ENCODE assay signal across 22 cellular contexts in genomic region chr7:7946486-7946885, GRCh38. TPM values are rescaled to one million over a fixed set of nuclear protein-coding genes. Genes with fewer than 3 reads are reported as not detected.
A peak's percentile ranks its signal among the peaks of the same experiment; 100 is the strongest.
DNase-seq lines count a peak whose midpoint lies in the region; ATAC-seq and TF ChIP-seq lines count a peak whose summit lies in the region.
"Had no signal": no experiment of that assay in that cellular context is flagged by ENCODE, and none has a peak within 500 bp of the region (broad histone marks: within the 10 kb centered on the region; RNA-seq: fewer than 3 reads in every experiment).

No MANE protein-coding gene starts in this region.

- no peaks in the 10 kb centered on the region for H3K9me2 ChIP-seq in MM.1S (replicated peaks; ENCODE audit: insufficient read depth, low read length)

- H4K8ac ChIP-seq in trophoblast cell (ENCODE audit: low read depth, low read length), result no peak overlapping the region

- no peak overlapping the region for H3K23ac ChIP-seq in trophoblast cell (ENCODE audit: low read length)

- no peak for ATAC-seq in DND-41 (ENCODE audit: insufficient read depth, low read depth)
- ATAC-seq in central memory CD8-positive, alpha-beta T cell (replicated peaks; ENCODE audit: extremely low read depth, poor library complexity, severe bottlenecking), result no peak
- ATAC-seq: CD8-positive, alpha-beta T cell; GM12878; HCT116 had no signal

- H3K27ac ChIP-seq in DND-41 (ENCODE audit: low read length) (peak overlapping the region; percentile 96), MM.1S (ENCODE audit: low read length) (peak overlapping the region; percentile 94; the same call in 1 of the 2 replicates), trophoblast cell (ENCODE audit: low read depth, low read length) (no peak overlapping the region)
- H3K27ac ChIP-seq: GM23248, RWPE1, SJCRH30 had no signal

- no peak overlapping the region for H2AFZ ChIP-seq in DND-41 (ENCODE audit: low read depth, low read length)
- no peak overlapping the region for H2AFZ ChIP-seq in MM.1S (ENCODE audit: low read length)
- no peak overlapping the region for H2AFZ ChIP-seq in trophoblast cell (ENCODE audit: insufficient read depth, low read length, poor library complexity)
- H2AFZ ChIP-seq: GM23248 had no signal

- H3K27me3 ChIP-seq in DND-41 (ENCODE audit: insufficient read depth, low read length, poor library complexity), result no peaks in the 10 kb centered on the region
- no peaks in the 10 kb centered on the region for H3K27me3 ChIP-seq in MM.1S (replicated peaks; ENCODE audit: insufficient read depth, low read length)
- no peaks in the 10 kb centered on the region for H3K27me3 ChIP-seq in trophoblast cell (ENCODE audit: insufficient read depth, low read length)
- H3K27me3 ChIP-seq: SJCRH30 had no signal

- H3K27me3 Mint-ChIP-seq in central memory CD8-positive, alpha-beta T cell, result no peaks in the 10 kb centered on the region

- H3K4ac ChIP-seq in trophoblast cell (ENCODE audit: low read depth, low read length), result no peak overlapping the region

- no peak overlapping the region for H3K14ac ChIP-seq in trophoblast cell (ENCODE audit: low read length)

- H3K4me2 ChIP-seq in DND-41 (ENCODE audit: insufficient read depth, low read length), result no peak overlapping the region
- H3K4me2 ChIP-seq in MM.1S (ENCODE audit: low read depth, low read length), result no peak overlapping the region
- no peak overlapping the region for H3K4me2 ChIP-seq in trophoblast cell (ENCODE audit: low read length)

- no peak for DNase-seq in DND-41
- DNase-seq in MM.1S, result no peak
- no peak for DNase-seq in central memory CD8-positive, alpha-beta T cell (ENCODE audit: low spot score in 2 of 2)
- DNase-seq in trophoblast cell, result peak; percentile 57 to 83
- DNase-seq in NK-92 (lab: John Stamatoyannopoulos, UW; ENCODE audit: unreplicated experiment), result no peak
- DNase-seq in activated CD4-positive, alpha-beta T cell treated with anti-CD3 and anti-CD28 coated beads for 1 hour, result no peak
- no peak for DNase-seq in OCI-M1 (lab: John Stamatoyannopoulos, UW)
- no peak for DNase-seq in SIG-M5 treated with dmso at 0.1 percent for 504 hours (lab: John Stamatoyannopoulos, UW; ENCODE audit: unreplicated experiment)
- DNase-seq: ACHN; CD8-positive, alpha-beta T cell; DMS79 treated with DMSO at 0.1 percent for 48 hours; GDM1; GM23248; KG1; NCI-H1092 treated with DMSO at 0.1 percent for 48 hours; NCI-H2081 treated with DMSO at 0.1 percent for 48 hours; NCI-H2227 treated with DMSO at 0.1 percent for 48 hours; NCI-H524; SJCRH30 had no signal

- no peak overlapping the region for H3K4me3 ChIP-seq in DND-41 (ENCODE audit: low read depth in 1 of 2, low read length in 2 of 2)
- no peak overlapping the region for H3K4me3 ChIP-seq in MM.1S (ENCODE audit: low read length)
- no peak overlapping the region for H3K4me3 ChIP-seq in trophoblast cell (ENCODE audit: low read depth, low read length)
- H3K4me3 ChIP-seq: GM12878, GM23248, SJCRH30 had no signal

- H3F3A ChIP-seq in MM.1S (ENCODE audit: insufficient read depth, low read length), result peaks cover 34% of the 10 kb centered on the region

- H3K4me1 ChIP-seq in DND-41 (ENCODE audit: insufficient read depth, low read length), result peaks cover 74% of the 10 kb centered on the region
- peaks cover 36% of the 10 kb centered on the region for H3K4me1 ChIP-seq in MM.1S (ENCODE audit: low read length)
- no peaks in the 10 kb centered on the region for H3K4me1 ChIP-seq in trophoblast cell (ENCODE audit: control insufficient read depth in 1 of 2, insufficient read depth in 2 of 2, low read length in 2 of 2)

- H3K9ac ChIP-seq in DND-41 (ENCODE audit: low read depth, low read length), result peak overlapping the region; percentile 55; the same call in 1 of the 2 replicates
- no peak overlapping the region for H3K9ac ChIP-seq in MM.1S (ENCODE audit: low read length)
- H3K9ac ChIP-seq in trophoblast cell (ENCODE audit: low read length), result no peak overlapping the region
- H3K9ac ChIP-seq: GM23248 had no signal

- TF ChIP-seq CTCF in DND-41 (IDR thresholded peaks at IDR 0.05; ENCODE audit: borderline replicate concordance, extremely low read depth, low read length, poor library complexity, severe bottlenecking) (no peak), MM.1S (IDR thresholded peaks at IDR 0.05; ENCODE audit: low read length) (no peak)

- H3K36me3 ChIP-seq in DND-41 (ENCODE audit: insufficient read depth, low read length) (no peaks in the 10 kb centered on the region), MM.1S (replicated peaks; ENCODE audit: insufficient read depth, low read length) (no peaks in the 10 kb centered on the region), trophoblast cell (ENCODE audit: control insufficient read depth in 1 of 2, insufficient read depth in 2 of 2, low read length in 2 of 2) (no peaks in the 10 kb centered on the region)
- H3K36me3 ChIP-seq: SJCRH30 had no signal

- H3K18ac ChIP-seq in trophoblast cell (ENCODE audit: low read length), result no peak overlapping the region

- no CpG with 5 or more reads among the region's 3 CpGs for WGBS in trophoblast cell (ENCODE audit: extremely low coverage, insufficient coverage, insufficient read length)

- H4K12ac ChIP-seq in trophoblast cell (ENCODE audit: low read depth, low read length), result no peak overlapping the region

- H2AK5ac ChIP-seq in trophoblast cell (ENCODE audit: low read length), result no peak overlapping the region

- no peak overlapping the region for H4K91ac ChIP-seq in trophoblast cell (ENCODE audit: low read depth, low read length)

- H3K9me3 ChIP-seq in DND-41 (ENCODE audit: insufficient read depth, low read length, severe bottlenecking), result peaks cover 2% of the 10 kb centered on the region
- H3K9me3 ChIP-seq in MM.1S (replicated peaks; ENCODE audit: insufficient read depth, low read length), result no peaks in the 10 kb centered on the region
- no peaks in the 10 kb centered on the region for H3K9me3 ChIP-seq in trophoblast cell (ENCODE audit: insufficient read depth, low read depth, low read length)
- H3K9me3 ChIP-seq: SJCRH30 had no signal

- H3K9me3 Mint-ChIP-seq in central memory CD8-positive, alpha-beta T cell, result peaks cover 5% of the 10 kb centered on the region

- peaks cover 44% of the 10 kb centered on the region for H3K4me1 Mint-ChIP-seq in central memory CD8-positive, alpha-beta T cell

- H2BK120ac ChIP-seq in trophoblast cell (ENCODE audit: insufficient read depth, low read length, poor library complexity), result no peak overlapping the region

- peak overlapping the region; percentile 83 for H3K27ac Mint-ChIP-seq in central memory CD8-positive, alpha-beta T cell (ENCODE audit: low read depth)

- no peak overlapping the region for H2BK5ac ChIP-seq in trophoblast cell (ENCODE audit: low read depth, low read length, poor library complexity)

- peaks cover 2% of the 10 kb centered on the region for H3K36me3 Mint-ChIP-seq in central memory CD8-positive, alpha-beta T cell (ENCODE audit: insufficient read depth)

- H3K4me3 Mint-ChIP-seq in central memory CD8-positive, alpha-beta T cell, result no peak overlapping the region
- H3K4me3 Mint-ChIP-seq: CD8-positive, alpha-beta T cell had no signal

- no peaks in the 10 kb centered on the region for H4K20me1 ChIP-seq in DND-41 (ENCODE audit: insufficient read depth, low read length)
- H4K20me1 ChIP-seq in MM.1S (ENCODE audit: insufficient read depth, low read length), result no peaks in the 10 kb centered on the region

- no peaks in the 10 kb centered on the region for H3K79me1 ChIP-seq in trophoblast cell (ENCODE audit: low read length)

- H3K79me2 ChIP-seq in DND-41 (ENCODE audit: insufficient read depth, low read length), result no peaks in the 10 kb centered on the region
- H3K79me2 ChIP-seq in MM.1S (ENCODE audit: low read length), result no peaks in the 10 kb centered on the region
- H3K79me2 ChIP-seq in trophoblast cell (ENCODE audit: control insufficient read depth, insufficient read depth, low read length, poor library complexity), result no peaks in the 10 kb centered on the region

- H2BK12ac ChIP-seq in trophoblast cell (ENCODE audit: low read length), result no peak overlapping the region

RNA-seq across cellular contexts. Expression of gene GLCCI1, which starts 22.1 kb away (rescaled TPM):
- polyA plus RNA-seq in trophoblast cell (2013), result 12.8 and 14.0 TPM in 2 replicates

Comparison
In these comparisons a context has a peak if more than half of its experiments do, and no peak if none do; other contexts are left out.
1. DNase-seq: peak in trophoblast cell (2 of 2); none in DND-41 (single experiment), MM.1S (single experiment), central memory CD8-positive, alpha-beta T cell (0 of 2), NK-92 (single experiment), activated CD4-positive, alpha-beta T cell treated with anti-CD3 and anti-CD28 coated beads for 1 hour (single experiment), OCI-M1 (single experiment) and SIG-M5 treated with dmso at 0.1 percent for 504 hours (single experiment).